ENCODE assay signal across 26 cellular contexts in the genomic region with DNA sequence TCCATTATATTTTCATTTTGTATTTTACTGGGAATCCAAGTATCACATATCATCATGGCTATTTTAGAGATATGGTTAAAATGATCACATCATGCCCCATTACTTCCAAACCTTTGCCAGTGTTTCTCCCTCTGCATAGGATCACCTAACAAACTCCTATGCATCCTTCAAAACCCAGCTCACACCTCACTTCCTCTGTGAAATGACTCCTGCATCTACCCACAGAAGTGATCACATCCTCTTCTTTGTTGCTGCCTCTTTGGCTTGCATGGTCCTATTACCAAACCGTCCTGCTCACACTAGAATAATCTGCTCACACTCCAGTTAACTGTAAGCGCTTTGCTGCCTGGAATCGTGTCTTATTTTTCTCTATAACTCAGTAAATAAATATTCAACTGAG.
"Had no signal": no experiment of that assay in that cellular context is flagged by ENCODE, and none has a peak within 500 bp of the region (broad histone marks: within the 10 kb centered on the region; RNA-seq: fewer than 3 reads in every experiment).

No MANE protein-coding gene starts in this region.

- H3K36me3 ChIP-seq: brain microvascular endothelial cell, Peyer's patch had no signal

- DNase-seq: activated CD4-positive, alpha-beta T cell treated with anti-CD3 and anti-CD28 coated beads, Interleukin-2, amount 50 U/mL, for 4 hours; activated CD8-positive, alpha-beta memory T cell treated with anti-CD3 and anti-CD28 coated beads, Interleukin-2, amount 50 U/mL, for 4 hours; activated effector memory CD4-positive, alpha-beta T cell treated with anti-CD3 and anti-CD28 coated beads, Interleukin-2, amount 50 U/mL, for 16 hours; activated naive CD4-positive, alpha-beta T cell; activated naive CD4-positive, alpha-beta T cell treated with anti-CD3 and anti-CD28 coated beads, Interleukin-2, amount 50 U/mL, for 16 hours; activated naive CD8-positive, alpha-beta T cell treated with anti-CD3 and anti-CD28 coated beads for 36 hours; activated T-cell treated with anti-CD3 and anti-CD28 coated beads for 4 hours; activated T-cell treated with anti-CD3 and anti-CD28 coated beads, Interleukin-2, amount 50 U/mL, for 4 hours; amniotic stem cell; aorta; brain microvascular endothelial cell; central memory CD4-positive, alpha-beta T cell; NCI-H1105; NCI-H1417 treated with DMSO at 0.1 percent for 48 hours; NCI-H187 treated with DMSO at 0.1 percent for 48 hours; NCI-H2171 treated with DMSO at 0.1 percent for 48 hours; NCI-H2227 treated with DMSO at 0.1 percent for 48 hours; NCI-H446; NCI-H510A treated with DMSO at 0.1 percent for 48 hours; PC-3; Peyer's patch; RPMI8226; SIG-M5; T1000 had no signal

- H3K4me1 Mint-ChIP-seq: activated naive CD8-positive, alpha-beta T cell treated with anti-CD3 and anti-CD28 coated beads for 36 hours had no signal

- H3K4me3 Mint-ChIP-seq: activated naive CD8-positive, alpha-beta T cell treated with anti-CD3 and anti-CD28 coated beads for 36 hours; activated T-cell treated with anti-CD3 and anti-CD28 coated beads, Interleukin-2, amount 50 U/mL, for 4 hours had no signal

- H3K27me3 Mint-ChIP-seq: activated CD4-positive, alpha-beta T cell treated with anti-CD3 and anti-CD28 coated beads, Interleukin-2, amount 10 ng/mL, durations not matched to agents 24 days and 14 days had no signal

- H3K9ac ChIP-seq: KMS-11 had no signal

- H3K4me1 ChIP-seq: Peyer's patch had no signal

- H3K27ac ChIP-seq: brain microvascular endothelial cell, KMS-11, Peyer's patch had no signal

- H3K9me3 Mint-ChIP-seq: activated CD4-positive, alpha-beta T cell treated with anti-CD3 and anti-CD28 coated beads, Interleukin-2, amount 10 ng/mL, durations not matched to agents 24 days and 14 days; activated naive CD8-positive, alpha-beta T cell treated with anti-CD3 and anti-CD28 coated beads for 36 hours had no signal

- H3K36me3 Mint-ChIP-seq: activated naive CD8-positive, alpha-beta T cell treated with anti-CD3 and anti-CD28 coated beads for 36 hours had no signal

- H3K4me3 ChIP-seq: Peyer's patch had no signal

- H3K27ac Mint-ChIP-seq: activated CD4-positive, alpha-beta T cell treated with anti-CD3 and anti-CD28 coated beads, Interleukin-2, amount 10 ng/mL, durations not matched to agents 24 days and 14 days; activated naive CD8-positive, alpha-beta T cell treated with anti-CD3 and anti-CD28 coated beads for 36 hours had no signal

- H3K9me3 ChIP-seq: Peyer's patch had no signal

- ATAC-seq: activated T-cell treated with anti-CD3 and anti-CD28 coated beads, Interleukin-2, amount 50 U/mL, for 4 hours; PC-3 had no signal

- H3K27me3 ChIP-seq: brain microvascular endothelial cell, Peyer's patch had no signal
